In genomic region chr3:13197795-13198194, GRCh38 we compare ENCODE assay signal across 19 cellular contexts.
"Had no signal": no experiment of that assay in that cellular context is flagged by ENCODE, and none has a peak within 500 bp of the region (broad histone marks: within the 10 kb centered on the region; RNA-seq: fewer than 3 reads in every experiment).

No MANE protein-coding gene starts in this region.

- ATAC-seq: heart left ventricle, left lung had no signal

- H3K27ac ChIP-seq: dorsolateral prefrontal cortex, heart left ventricle, left lung, neutrophil, right atrium auricular region, thyroid gland, vagina had no signal

- H3K4me3 ChIP-seq: dorsolateral prefrontal cortex, heart left ventricle, left lung, right atrium auricular region, thyroid gland, vagina had no signal

- H3K27ac Mint-ChIP-seq: naive B cell, nephron, type B pancreatic cell had no signal

- H3K4me1 ChIP-seq: left lung, right atrium auricular region, thyroid gland, vagina had no signal

- DNase-seq: cortex of kidney; effector CD8-positive, alpha-beta T cell; foreskin melanocyte; hippocampal formation; islet precursor cell; mesendoderm; naive B cell; small intestine; stimulated activated CD4-positive, alpha-beta T cell treated with anti-CD3 and anti-CD28 coated beads, Interleukin-2, amount 100 ng/mL, for 48 hours; stimulated activated naive CD4-positive, alpha-beta T cell treated with Interleukin-2 at 50 U/mL for 16 hours; thyroid gland had no signal

- H3K4me1 Mint-ChIP-seq: nephron had no signal

- H3K27me3 ChIP-seq: dorsolateral prefrontal cortex, right atrium auricular region, thyroid gland, vagina had no signal

- H3K36me3 ChIP-seq: heart left ventricle, left lung, neutrophil, right atrium auricular region, thyroid gland, vagina had no signal

- H3K9me3 ChIP-seq: heart left ventricle, left lung, neutrophil, right atrium auricular region, thyroid gland, vagina had no signal

- H3K36me3 Mint-ChIP-seq: naive B cell, type B pancreatic cell had no signal

- H3K4me3 Mint-ChIP-seq: nephron, type B pancreatic cell had no signal

- H3K9me3 Mint-ChIP-seq: naive B cell, nephron, type B pancreatic cell had no signal
